9 cellular contexts compared by ENCODE assay signal in the genomic region with DNA sequence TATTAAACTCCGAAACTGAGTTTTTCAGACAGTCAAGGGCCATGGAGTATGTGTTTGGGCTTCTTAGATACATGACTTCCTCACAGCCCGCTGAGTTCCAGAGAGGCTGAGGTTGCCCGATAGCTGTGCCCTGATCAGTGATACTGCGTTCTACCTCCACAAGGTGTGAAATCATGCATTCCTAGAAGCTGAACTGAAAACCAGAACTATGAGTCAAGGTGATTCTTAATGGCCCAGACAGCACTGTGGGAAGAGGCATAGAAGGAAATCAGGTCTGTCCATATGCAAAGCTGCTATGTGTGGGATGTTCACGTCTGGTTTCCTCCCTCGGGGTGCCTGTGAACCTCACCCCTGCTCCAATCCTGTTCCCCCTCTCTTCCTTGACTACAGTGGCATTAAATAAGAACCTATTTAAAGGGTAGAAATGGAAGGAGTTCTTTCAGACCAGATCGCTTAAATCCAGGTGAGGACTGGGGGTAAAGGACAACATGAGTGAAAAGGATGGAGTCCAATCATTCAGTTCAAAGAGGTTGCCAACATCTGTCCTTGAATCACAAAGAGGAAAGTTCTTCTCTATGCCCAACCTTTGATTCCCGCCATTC.
DNase-seq lines count a peak whose midpoint lies in the region; ATAC-seq, FAIRE-seq and TF ChIP-seq lines count a peak whose summit lies in the region.
"Had no signal": no experiment of that assay in that cellular context is flagged by ENCODE, and none has a peak within 500 bp of the region (broad histone marks: within the 10 kb centered on the region; RNA-seq: fewer than 3 reads in every experiment).

No MANE protein-coding gene starts in this region.

- H3K4ac ChIP-seq in neuronal stem cell (ENCODE audit: low read length) = no peak overlapping the region

- H3K9ac ChIP-seq in neuronal stem cell (ENCODE audit: low read depth, low read length, poor library complexity) = no peak overlapping the region

- peak overlapping the region; percentile 81 for H3K27ac Mint-ChIP-seq in activated naive CD8-positive, alpha-beta T cell treated with anti-CD3 and anti-CD28 coated beads, Interleukin-2, amount 50 U/mL, for 24 hours

- no peak overlapping the region for H2AK5ac ChIP-seq in neuronal stem cell (ENCODE audit: low read depth, low read length)

- no peaks in the 10 kb centered on the region for H3K27me3 Mint-ChIP-seq in activated naive CD8-positive, alpha-beta T cell treated with anti-CD3 and anti-CD28 coated beads, Interleukin-2, amount 50 U/mL, for 24 hours

- H3K4me1 Mint-ChIP-seq in activated naive CD8-positive, alpha-beta T cell treated with anti-CD3 and anti-CD28 coated beads, Interleukin-2, amount 50 U/mL, for 24 hours = peaks cover 66% of the 10 kb centered on the region

- H2BK120ac ChIP-seq in neuronal stem cell (ENCODE audit: low read depth, low read length) = no peak overlapping the region

- H3K27ac ChIP-seq in neuronal stem cell (replicated peaks; ENCODE audit: low read length) = no peak overlapping the region

- H3K36me3 Mint-ChIP-seq in activated naive CD8-positive, alpha-beta T cell treated with anti-CD3 and anti-CD28 coated beads, Interleukin-2, amount 50 U/mL, for 24 hours (ENCODE audit: low read depth) = no peaks in the 10 kb centered on the region

- no peaks in the 10 kb centered on the region for H3K27me3 ChIP-seq in neuronal stem cell (ENCODE audit: control insufficient read depth in 3 of 3, insufficient read depth in 3 of 3, low read depth in 1 of 3, low read length in 3 of 3)

- H3K18ac ChIP-seq in neuronal stem cell (ENCODE audit: low read length) = no peak overlapping the region

- peak; percentile 47 for DNase-seq in CD1c-positive myeloid dendritic cell (ENCODE audit: extremely low spot score)
- DNase-seq in GM20000 (ENCODE audit: low spot score) = peak; percentile 35
- peak; percentile 42 for DNase-seq in activated naive CD8-positive, alpha-beta T cell treated with anti-CD3 and anti-CD28 coated beads, Interleukin-2, amount 50 U/mL, for 24 hours
- peak; percentile 16 to 22 for DNase-seq in stimulated activated CD8-positive, alpha-beta memory T cell treated with anti-CD3 and anti-CD28 coated beads, Interleukin-7, amount 100 ng/mL, for 4 hours (ENCODE audit: low read depth in 2 of 2)
- no peak for DNase-seq in dermis blood vessel endothelial cell
- DNase-seq in neuronal stem cell (ENCODE audit: low spot score) = no peak
- DNase-seq in D721Med (ENCODE audit: insufficient read length, low spot score) = no peak

- no peaks in the 10 kb centered on the region for H3K79me1 ChIP-seq in neuronal stem cell (ENCODE audit: low read depth, low read length)

- peak; percentile 42 for ATAC-seq in HG03520 (IDR thresholded peaks at IDR 0.05; ENCODE audit: unreplicated experiment)
- peak; percentile 91 for ATAC-seq in activated naive CD8-positive, alpha-beta T cell treated with anti-CD3 and anti-CD28 coated beads, Interleukin-2, amount 50 U/mL, for 24 hours

- H4K91ac ChIP-seq in neuronal stem cell (ENCODE audit: low read depth, low read length, poor library complexity) = no peak overlapping the region

- H3K4me1 ChIP-seq in neuronal stem cell (ENCODE audit: control insufficient read depth in 2 of 2, insufficient read depth in 1 of 2, low read depth in 1 of 2, low read length in 2 of 2) = peaks cover 10 to 18% of the 10 kb centered on the region in 2 donors

- no peak overlapping the region for H3K14ac ChIP-seq in neuronal stem cell (ENCODE audit: low read length)

- no peak overlapping the region for H2BK5ac ChIP-seq in neuronal stem cell (ENCODE audit: low read length)

- H2AFZ ChIP-seq in neuronal stem cell (ENCODE audit: low read length) = no peak overlapping the region

- no CpG with 5 or more reads among the region's 8 CpGs for WGBS in neuronal stem cell (ENCODE audit: extremely low coverage in 2 of 2, insufficient read length in 2 of 2, insufficient replicate concordance in 1 of 2), 2 donors

- H3K23ac ChIP-seq in neuronal stem cell (ENCODE audit: low read depth, low read length, poor library complexity) = no peak overlapping the region

- H3K9me3 ChIP-seq in neuronal stem cell (replicated peaks in 1 of 2; ENCODE audit: control insufficient read depth in 2 of 2, insufficient read depth in 1 of 2, low read depth in 1 of 2, low read length in 2 of 2) = no peaks in the 10 kb centered on the region

- H3K4me3 Mint-ChIP-seq in activated naive CD8-positive, alpha-beta T cell treated with anti-CD3 and anti-CD28 coated beads, Interleukin-2, amount 50 U/mL, for 24 hours = peak overlapping the region; percentile 18
- H3K4me3 Mint-ChIP-seq: nephron had no signal

- TF ChIP-seq CTCF in GM20000 (IDR thresholded peaks at IDR 0.05; ENCODE audit: extremely low read depth, missing control alignments) = no peak
- TF ChIP-seq CTCF in D721Med (IDR thresholded peaks at IDR 0.05; ENCODE audit: insufficient read depth, missing control alignments) = no peak

- H3K4me3 ChIP-seq in neuronal stem cell (ENCODE audit: low read length in 2 of 2) = no peak overlapping the region

- H3K4me2 ChIP-seq in neuronal stem cell (ENCODE audit: insufficient read depth, low read length, poor library complexity, severe bottlenecking) = no peak overlapping the region

- H3K36me3 ChIP-seq in neuronal stem cell (replicated peaks in 1 of 2; ENCODE audit: control insufficient read depth in 2 of 2, insufficient read depth in 2 of 2, low read length in 2 of 2) = no peaks in the 10 kb centered on the region

- H2BK12ac ChIP-seq in neuronal stem cell (ENCODE audit: low read length) = no peak overlapping the region

- no peak overlapping the region for H2BK15ac ChIP-seq in neuronal stem cell (ENCODE audit: low read length)

- no peak for FAIRE-seq in D721Med (lab: Jason Lieb, UNC)

- no peak overlapping the region for H4K8ac ChIP-seq in neuronal stem cell (ENCODE audit: low read depth, low read length)

- H3K9me3 Mint-ChIP-seq in activated naive CD8-positive, alpha-beta T cell treated with anti-CD3 and anti-CD28 coated beads, Interleukin-2, amount 50 U/mL, for 24 hours = no peaks in the 10 kb centered on the region
- H3K9me3 Mint-ChIP-seq: nephron had no signal

Comparison
In these comparisons a context has a peak if more than half of its experiments do, and no peak if none do; other contexts are left out.
1. DNase-seq: peak in CD1c-positive myeloid dendritic cell (single experiment), GM20000 (single experiment), activated naive CD8-positive, alpha-beta T cell treated with anti-CD3 and anti-CD28 coated beads, Interleukin-2, amount 50 U/mL, for 24 hours (single experiment) and stimulated activated CD8-positive, alpha-beta memory T cell treated with anti-CD3 and anti-CD28 coated beads, Interleukin-7, amount 100 ng/mL, for 4 hours (2 of 2); none in dermis blood vessel endothelial cell (single experiment), neuronal stem cell (single experiment) and D721Med (single experiment).